In the genomic region with DNA sequence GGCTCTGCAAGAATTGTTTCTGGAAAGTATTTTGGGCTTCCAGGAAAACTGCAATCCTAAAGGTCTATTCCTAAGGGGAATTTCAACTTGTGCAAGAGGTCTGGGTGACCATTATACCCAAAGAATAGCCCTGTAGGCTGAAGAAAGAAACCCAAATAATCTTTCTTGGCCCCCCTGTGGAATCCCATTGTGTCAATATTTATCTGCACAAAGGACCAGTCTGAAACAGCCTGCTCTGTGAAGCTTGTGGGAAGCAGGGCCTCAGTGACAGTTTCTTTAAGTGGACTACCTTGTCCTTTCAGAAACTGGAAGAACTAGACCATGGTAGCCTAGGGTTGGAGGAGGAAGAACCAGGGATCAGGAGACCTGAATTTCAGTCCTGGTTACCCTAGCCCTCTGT, we compare ENCODE assay signal across 1 cellular context.
TF ChIP-seq lines count a peak whose summit lies in the region.

No MANE protein-coding gene starts in this region.

TF ChIP-seq in HepG2, 621 proteins besides CTCF, POLR2A, EP300 and RAD21 (continued from another document):
- TF ChIP-seq, protein P1, sequence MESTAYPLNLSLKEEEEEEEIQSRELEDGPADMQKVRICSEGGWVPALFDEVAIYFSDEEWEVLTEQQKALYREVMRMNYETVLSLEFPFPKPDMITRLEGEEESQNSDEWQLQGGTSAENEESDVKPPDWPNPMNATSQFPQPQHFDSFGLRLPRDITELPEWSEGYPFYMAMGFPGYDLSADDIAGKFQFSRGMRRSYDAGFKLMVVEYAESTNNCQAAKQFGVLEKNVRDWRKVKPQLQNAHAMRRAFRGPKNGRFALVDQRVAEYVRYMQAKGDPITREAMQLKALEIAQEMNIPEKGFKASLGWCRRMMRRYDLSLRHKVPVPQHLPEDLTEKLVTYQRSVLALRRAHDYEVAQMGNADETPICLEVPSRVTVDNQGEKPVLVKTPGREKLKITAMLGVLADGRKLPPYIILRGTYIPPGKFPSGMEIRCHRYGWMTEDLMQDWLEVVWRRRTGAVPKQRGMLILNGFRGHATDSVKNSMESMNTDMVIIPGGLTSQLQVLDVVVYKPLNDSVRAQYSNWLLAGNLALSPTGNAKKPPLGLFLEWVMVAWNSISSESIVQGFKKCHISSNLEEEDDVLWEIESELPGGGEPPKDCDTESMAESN (CRISPR knock-in tag; conservative IDR thresholded peaks at IDR 0.05) = no peak
- TF ChIP-seq HIVEP1 (CRISPR knock-in tag; IDR thresholded peaks at IDR 0.05) = no peak
- no peak for TF ChIP-seq NFYC (CRISPR knock-in tag; IDR thresholded peaks at IDR 0.05)
- no peak for TF ChIP-seq SOX6 (IDR thresholded peaks at IDR 0.05)
- peak; percentile 77 for TF ChIP-seq SOX6 (CRISPR knock-in tag; IDR thresholded peaks at IDR 0.05)
- TF ChIP-seq ARNT2 (CRISPR knock-in tag; IDR thresholded peaks at IDR 0.05; ENCODE audit: low read depth) = no peak
- no peak for TF ChIP-seq ZNF792 (CRISPR knock-in tag; IDR thresholded peaks at IDR 0.05)
- TF ChIP-seq ZBTB33 (CRISPR knock-in tag; IDR thresholded peaks at IDR 0.05) = no peak
- TF ChIP-seq CREB3 (CRISPR knock-in tag; IDR thresholded peaks at IDR 0.05) = no peak
- no peak for TF ChIP-seq TFDP1 (CRISPR knock-in tag; IDR thresholded peaks at IDR 0.05; ENCODE audit: borderline replicate concordance)
- TF ChIP-seq ZNF101 (CRISPR knock-in tag; IDR thresholded peaks at IDR 0.05; ENCODE audit: borderline replicate concordance, low read depth) = no peak
- TF ChIP-seq ZNF784 (CRISPR knock-in tag; IDR thresholded peaks at IDR 0.05; ENCODE audit: borderline replicate concordance) = no peak
- no peak for TF ChIP-seq ZNF780A (CRISPR knock-in tag; IDR thresholded peaks at IDR 0.05)
- TF ChIP-seq, protein P2, sequence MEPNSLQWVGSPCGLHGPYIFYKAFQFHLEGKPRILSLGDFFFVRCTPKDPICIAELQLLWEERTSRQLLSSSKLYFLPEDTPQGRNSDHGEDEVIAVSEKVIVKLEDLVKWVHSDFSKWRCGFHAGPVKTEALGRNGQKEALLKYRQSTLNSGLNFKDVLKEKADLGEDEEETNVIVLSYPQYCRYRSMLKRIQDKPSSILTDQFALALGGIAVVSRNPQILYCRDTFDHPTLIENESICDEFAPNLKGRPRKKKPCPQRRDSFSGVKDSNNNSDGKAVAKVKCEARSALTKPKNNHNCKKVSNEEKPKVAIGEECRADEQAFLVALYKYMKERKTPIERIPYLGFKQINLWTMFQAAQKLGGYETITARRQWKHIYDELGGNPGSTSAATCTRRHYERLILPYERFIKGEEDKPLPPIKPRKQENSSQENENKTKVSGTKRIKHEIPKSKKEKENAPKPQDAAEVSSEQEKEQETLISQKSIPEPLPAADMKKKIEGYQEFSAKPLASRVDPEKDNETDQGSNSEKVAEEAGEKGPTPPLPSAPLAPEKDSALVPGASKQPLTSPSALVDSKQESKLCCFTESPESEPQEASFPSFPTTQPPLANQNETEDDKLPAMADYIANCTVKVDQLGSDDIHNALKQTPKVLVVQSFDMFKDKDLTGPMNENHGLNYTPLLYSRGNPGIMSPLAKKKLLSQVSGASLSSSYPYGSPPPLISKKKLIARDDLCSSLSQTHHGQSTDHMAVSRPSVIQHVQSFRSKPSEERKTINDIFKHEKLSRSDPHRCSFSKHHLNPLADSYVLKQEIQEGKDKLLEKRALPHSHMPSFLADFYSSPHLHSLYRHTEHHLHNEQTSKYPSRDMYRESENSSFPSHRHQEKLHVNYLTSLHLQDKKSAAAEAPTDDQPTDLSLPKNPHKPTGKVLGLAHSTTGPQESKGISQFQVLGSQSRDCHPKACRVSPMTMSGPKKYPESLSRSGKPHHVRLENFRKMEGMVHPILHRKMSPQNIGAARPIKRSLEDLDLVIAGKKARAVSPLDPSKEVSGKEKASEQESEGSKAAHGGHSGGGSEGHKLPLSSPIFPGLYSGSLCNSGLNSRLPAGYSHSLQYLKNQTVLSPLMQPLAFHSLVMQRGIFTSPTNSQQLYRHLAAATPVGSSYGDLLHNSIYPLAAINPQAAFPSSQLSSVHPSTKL (CRISPR knock-in tag; IDR thresholded peaks at IDR 0.05) = peak; percentile 70
- no peak for TF ChIP-seq ZNF264 (CRISPR knock-in tag; IDR thresholded peaks at IDR 0.05)
- TF ChIP-seq, protein P3, sequence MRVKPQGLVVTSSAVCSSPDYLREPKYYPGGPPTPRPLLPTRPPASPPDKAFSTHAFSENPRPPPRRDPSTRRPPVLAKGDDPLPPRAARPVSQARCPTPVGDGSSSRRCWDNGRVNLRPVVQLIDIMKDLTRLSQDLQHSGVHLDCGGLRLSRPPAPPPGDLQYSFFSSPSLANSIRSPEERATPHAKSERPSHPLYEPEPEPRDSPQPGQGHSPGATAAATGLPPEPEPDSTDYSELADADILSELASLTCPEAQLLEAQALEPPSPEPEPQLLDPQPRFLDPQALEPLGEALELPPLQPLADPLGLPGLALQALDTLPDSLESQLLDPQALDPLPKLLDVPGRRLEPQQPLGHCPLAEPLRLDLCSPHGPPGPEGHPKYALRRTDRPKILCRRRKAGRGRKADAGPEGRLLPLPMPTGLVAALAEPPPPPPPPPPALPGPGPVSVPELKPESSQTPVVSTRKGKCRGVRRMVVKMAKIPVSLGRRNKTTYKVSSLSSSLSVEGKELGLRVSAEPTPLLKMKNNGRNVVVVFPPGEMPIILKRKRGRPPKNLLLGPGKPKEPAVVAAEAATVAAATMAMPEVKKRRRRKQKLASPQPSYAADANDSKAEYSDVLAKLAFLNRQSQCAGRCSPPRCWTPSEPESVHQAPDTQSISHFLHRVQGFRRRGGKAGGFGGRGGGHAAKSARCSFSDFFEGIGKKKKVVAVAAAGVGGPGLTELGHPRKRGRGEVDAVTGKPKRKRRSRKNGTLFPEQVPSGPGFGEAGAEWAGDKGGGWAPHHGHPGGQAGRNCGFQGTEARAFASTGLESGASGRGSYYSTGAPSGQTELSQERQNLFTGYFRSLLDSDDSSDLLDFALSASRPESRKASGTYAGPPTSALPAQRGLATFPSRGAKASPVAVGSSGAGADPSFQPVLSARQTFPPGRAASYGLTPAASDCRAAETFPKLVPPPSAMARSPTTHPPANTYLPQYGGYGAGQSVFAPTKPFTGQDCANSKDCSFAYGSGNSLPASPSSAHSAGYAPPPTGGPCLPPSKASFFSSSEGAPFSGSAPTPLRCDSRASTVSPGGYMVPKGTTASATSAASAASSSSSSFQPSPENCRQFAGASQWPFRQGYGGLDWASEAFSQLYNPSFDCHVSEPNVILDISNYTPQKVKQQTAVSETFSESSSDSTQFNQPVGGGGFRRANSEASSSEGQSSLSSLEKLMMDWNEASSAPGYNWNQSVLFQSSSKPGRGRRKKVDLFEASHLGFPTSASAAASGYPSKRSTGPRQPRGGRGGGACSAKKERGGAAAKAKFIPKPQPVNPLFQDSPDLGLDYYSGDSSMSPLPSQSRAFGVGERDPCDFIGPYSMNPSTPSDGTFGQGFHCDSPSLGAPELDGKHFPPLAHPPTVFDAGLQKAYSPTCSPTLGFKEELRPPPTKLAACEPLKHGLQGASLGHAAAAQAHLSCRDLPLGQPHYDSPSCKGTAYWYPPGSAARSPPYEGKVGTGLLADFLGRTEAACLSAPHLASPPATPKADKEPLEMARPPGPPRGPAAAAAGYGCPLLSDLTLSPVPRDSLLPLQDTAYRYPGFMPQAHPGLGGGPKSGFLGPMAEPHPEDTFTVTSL (CRISPR knock-in tag; IDR thresholded peaks at IDR 0.05; ENCODE audit: borderline replicate concordance) = peak; percentile 67; the same call in 1 of the 2 replicates
- TF ChIP-seq SMARCE1 (IDR thresholded peaks at IDR 0.05; ENCODE audit: borderline replicate concordance) = no peak
- peak; percentile 21; the same call in 1 of the 2 replicates for TF ChIP-seq HNF4A (CRISPR knock-in tag; IDR thresholded peaks at IDR 0.05)
- no peak for TF ChIP-seq AGO1 (IDR thresholded peaks at IDR 0.05; ENCODE audit: low read depth, low read length, poor library complexity, severe bottlenecking)
- TF ChIP-seq, protein P4, sequence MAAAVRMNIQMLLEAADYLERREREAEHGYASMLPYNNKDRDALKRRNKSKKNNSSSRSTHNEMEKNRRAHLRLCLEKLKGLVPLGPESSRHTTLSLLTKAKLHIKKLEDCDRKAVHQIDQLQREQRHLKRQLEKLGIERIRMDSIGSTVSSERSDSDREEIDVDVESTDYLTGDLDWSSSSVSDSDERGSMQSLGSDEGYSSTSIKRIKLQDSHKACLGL (CRISPR knock-in tag; IDR thresholded peaks at IDR 0.05) = no peak
- TF ChIP-seq ZNF432 (CRISPR knock-in tag; IDR thresholded peaks at IDR 0.05; ENCODE audit: borderline replicate concordance) = no peak
- no peak for TF ChIP-seq ISL2 (CRISPR knock-in tag; IDR thresholded peaks at IDR 0.05)
- TF ChIP-seq SP4 (CRISPR knock-in tag; IDR thresholded peaks at IDR 0.05) = no peak
